ENCODE assay signal across 11 cellular contexts in genomic region chr14:73788871-73789590, GRCh38.
A peak's percentile ranks its signal among the peaks of the same experiment; 100 is the strongest.
DNase-seq lines count a peak whose midpoint lies in the region; ATAC-seq and TF ChIP-seq lines count a peak whose summit lies in the region.
"Had no signal": no experiment of that assay in that cellular context is flagged by ENCODE, and none has a peak within 500 bp of the region (broad histone marks: within the 10 kb centered on the region; RNA-seq: fewer than 3 reads in every experiment).

No MANE protein-coding gene starts in this region.

- H3K4me1 ChIP-seq in right cardiac atrium (ENCODE audit: control insufficient read depth, insufficient read depth, low read length): peaks cover 19% of the 10 kb centered on the region
- peaks cover 57% of the 10 kb centered on the region for H3K4me1 ChIP-seq in vagina

- H3K27me3 ChIP-seq in right cardiac atrium (ENCODE audit: control insufficient read depth, insufficient read depth) (no peaks in the 10 kb centered on the region), dorsolateral prefrontal cortex (no peaks in the 10 kb centered on the region), vagina (no peaks in the 10 kb centered on the region)

- H3K36me3 ChIP-seq in vagina: no peaks in the 10 kb centered on the region

- ATAC-seq in right cardiac atrium: no peak
- no peak for ATAC-seq in Right ventricle myocardium superior (ENCODE audit: poor library complexity)
- ATAC-seq in natural killer cell treated with Interleukin-12 subunit alpha and Interleukin-12 subunit beta and Interleukin-15 and Interleukin-18, amount 100 ng/mL, for 72 hours: no peak
- ATAC-seq in HG02623 (IDR thresholded peaks at IDR 0.05; ENCODE audit: unreplicated experiment): no peak
- no peak for ATAC-seq in esophagus mucosa

- peak overlapping the region; percentile 3 for H3K4me3 Mint-ChIP-seq in natural killer cell treated with Interleukin-12 subunit alpha and Interleukin-12 subunit beta and Interleukin-15 and Interleukin-18, amount 100 ng/mL, for 72 hours

- no peaks in the 10 kb centered on the region for H3K27me3 Mint-ChIP-seq in natural killer cell treated with Interleukin-12 subunit alpha and Interleukin-12 subunit beta and Interleukin-15 and Interleukin-18, amount 100 ng/mL, for 72 hours

- TF ChIP-seq CTCF in dorsolateral prefrontal cortex (IDR thresholded peaks at IDR 0.05 in 54 of 56, conservative IDR thresholded peaks at IDR 0.05 in 2 of 56; ENCODE audit: low read depth in 1 of 56, partially characterized antibody in 56 of 56) (no peak), vagina (IDR thresholded peaks at IDR 0.05) (no peak)

- H3K4me3 ChIP-seq in right cardiac atrium (ENCODE audit: low read length): no peak overlapping the region
- peak overlapping the region in 27 of 59 donors; percentile 1 to 86 (median 46) for H3K4me3 ChIP-seq in dorsolateral prefrontal cortex
- no peak overlapping the region for H3K4me3 ChIP-seq in vagina

- intact Hi-C loops in right cardiac atrium (cut with DNase I) (loop anchor here in 2 of 4 donors (5.0 to 10.0 kb wide), 4 partner anchors 33 to 64 kb away; no protein-coding TSS in a partner anchor), Right ventricle myocardium superior (cut with DNase I) (loop anchor here (5.0 to 10.0 kb wide), 2 partner anchors 37 to 64 kb away; no protein-coding TSS in a partner anchor), dorsolateral prefrontal cortex (cut with DNase I) (loop anchor here (5.0 kb wide), 3 partner anchors 37 to 63 kb away; partner anchors contain the start of gene PTGR2 (in 1 of the 2)), vagina (cut with DNase I) (loop anchor here (5.0 kb wide), 2 partner anchors 47 to 62 kb away; no protein-coding TSS in a partner anchor)

- peaks cover 40 to 45% of the 10 kb centered on the region in 2 donors for H3K4me1 Mint-ChIP-seq in natural killer cell treated with Interleukin-12 subunit alpha and Interleukin-12 subunit beta and Interleukin-15 and Interleukin-18, amount 100 ng/mL, for 72 hours (ENCODE audit: low read depth in 2 of 2)

- no peak for TF ChIP-seq POLR2A in vagina (IDR thresholded peaks at IDR 0.05)

- 50% methylated on average over 5 of the region's 5 CpGs for WGBS in right cardiac atrium

- peak overlapping the region; percentile 11 to 97 for H3K27ac Mint-ChIP-seq in natural killer cell treated with Interleukin-12 subunit alpha and Interleukin-12 subunit beta and Interleukin-15 and Interleukin-18, amount 100 ng/mL, for 72 hours

- no peaks in the 10 kb centered on the region for H3K36me3 Mint-ChIP-seq in natural killer cell treated with Interleukin-12 subunit alpha and Interleukin-12 subunit beta and Interleukin-15 and Interleukin-18, amount 100 ng/mL, for 72 hours

- DNase-seq in right cardiac atrium (peak in 1 of 3 donors; percentile 64), Right ventricle myocardium superior (no peak), dorsolateral prefrontal cortex (peak in 1 of 10 donors; percentile 41), vagina (ENCODE audit: extremely low spot score in 2 of 2) (no peak)
- peak; percentile 5 for DNase-seq in natural killer cell treated with Interleukin-12 subunit alpha and Interleukin-12 subunit beta and Interleukin-15 and Interleukin-18, amount 100 ng/mL, for 72 hours (ENCODE audit: low spot score)
- DNase-seq in stimulated activated CD4-positive, alpha-beta T cell treated with anti-CD3 and anti-CD28 coated beads, Interleukin-15, amount 100 ng/mL, for 24 hours: no peak
- DNase-seq: activated CD4-positive, alpha-beta T cell treated with anti-CD3 and anti-CD28 coated beads for 1 hour; Calu3; NCI-H524 had no signal

- H3K9me3 ChIP-seq in right cardiac atrium (ENCODE audit: control insufficient read depth, low read length): no peaks in the 10 kb centered on the region
- no peaks in the 10 kb centered on the region for H3K9me3 ChIP-seq in vagina

- no peaks in the 10 kb centered on the region for H3K9me3 Mint-ChIP-seq in natural killer cell treated with Interleukin-12 subunit alpha and Interleukin-12 subunit beta and Interleukin-15 and Interleukin-18, amount 100 ng/mL, for 72 hours

- peak overlapping the region; percentile 92 for H3K27ac ChIP-seq in right cardiac atrium (ENCODE audit: low read length)
- peak overlapping the region; percentile 84 to 99 (median 97) for H3K27ac ChIP-seq in dorsolateral prefrontal cortex
- H3K27ac ChIP-seq in vagina: peak overlapping the region; percentile 98
